Comparison of ENCODE assay signal across 8 cellular contexts in the genomic region with DNA sequence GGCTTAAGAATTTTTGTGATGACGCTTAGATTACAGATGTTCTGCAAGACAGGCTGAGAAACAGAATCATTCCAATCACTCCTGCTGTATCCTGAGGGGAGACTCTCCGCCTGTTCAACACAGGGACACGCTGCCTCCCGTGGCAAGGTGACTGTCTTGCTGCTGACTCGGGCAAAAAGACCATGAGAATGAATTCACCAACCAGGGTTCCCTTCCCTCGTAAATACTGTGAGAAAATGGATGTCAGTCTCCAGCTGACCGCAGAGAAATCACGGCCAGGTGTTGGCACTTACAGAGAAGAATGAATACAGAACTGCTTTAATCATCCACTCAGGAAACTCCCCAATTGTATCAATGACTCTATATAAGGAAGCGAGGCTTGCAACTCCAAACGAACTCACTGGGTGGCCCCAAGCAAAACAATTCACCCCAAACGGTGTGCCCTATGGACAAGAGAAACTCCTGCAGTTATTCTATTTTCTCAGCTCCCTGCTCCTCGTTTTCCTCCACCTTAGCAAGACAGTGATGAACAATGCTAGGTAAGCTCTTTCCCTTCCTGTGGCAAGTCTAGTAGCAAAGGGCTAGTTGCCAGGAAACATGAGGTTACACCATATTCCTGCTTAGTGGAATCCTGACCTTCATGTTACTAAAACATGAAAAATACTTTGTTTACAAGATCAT. TPM values are rescaled to one million over a fixed set of nuclear protein-coding genes. Genes with fewer than 3 reads are reported as not detected.
A peak's percentile ranks its signal among the peaks of the same experiment; 100 is the strongest.
DNase-seq lines count a peak whose midpoint lies in the region; ATAC-seq lines count a peak whose summit lies in the region.

No MANE protein-coding gene starts in this region.

- H3K9me3 ChIP-seq in HUES48 (ENCODE audit: control insufficient read depth, insufficient read depth, low read length) = no peaks in the 10 kb centered on the region
- no peaks in the 10 kb centered on the region for H3K9me3 ChIP-seq in CD8-positive, alpha-beta memory T cell (ENCODE audit: low read length)

- H3K27me3 ChIP-seq in HUES48 (ENCODE audit: control insufficient read depth, insufficient read depth, low read length) = no peaks in the 10 kb centered on the region
- H3K27me3 ChIP-seq in CD8-positive, alpha-beta memory T cell (ENCODE audit: insufficient read depth, low read length, poor library complexity, severe bottlenecking) = no peaks in the 10 kb centered on the region

- CTCF ChIA-PET in CD8-positive, alpha-beta memory T cell (lab: Charles Lee) = no interaction called here

- H3K4me1 Mint-ChIP-seq in activated T-helper 17 cell treated with anti-CD3 and anti-CD28 coated beads, Interleukin-2, amount 50 U/mL, for 72 hours = peaks cover 24% of the 10 kb centered on the region
- peaks cover 32 to 50% (median 36%) of the 10 kb centered on the region in 3 donors for H3K4me1 Mint-ChIP-seq in CD8-positive, alpha-beta memory T cell

- ATAC-seq in GM18858 (IDR thresholded peaks at IDR 0.05; ENCODE audit: unreplicated experiment) (peak; percentile 37), left colon (peak; percentile 58), GM19395 (IDR thresholded peaks at IDR 0.05; ENCODE audit: unreplicated experiment) (no peak)
- ATAC-seq in activated T-helper 17 cell treated with anti-CD3 and anti-CD28 coated beads, Interleukin-2, amount 50 U/mL, for 72 hours (replicated peaks) = peak; percentile 73

- DNase-seq in AG08395 (ENCODE audit: low spot score) (peak; percentile 53), left colon (no peak), NCI-H2171 treated with DMSO at 0.1 percent for 48 hours (lab: John Stamatoyannopoulos, UW) (no peak)
- DNase-seq in CD8-positive, alpha-beta memory T cell = no peak

- peaks cover 77% of the 10 kb centered on the region for H3K4me1 ChIP-seq in HUES48 (ENCODE audit: control insufficient read depth, insufficient read depth, low read length)
- no peaks in the 10 kb centered on the region for H3K4me1 ChIP-seq in CD8-positive, alpha-beta memory T cell (ENCODE audit: insufficient read depth, low read length)

- H3K27ac Mint-ChIP-seq in activated T-helper 17 cell treated with anti-CD3 and anti-CD28 coated beads, Interleukin-2, amount 50 U/mL, for 72 hours = peak overlapping the region; percentile 7
- H3K27ac Mint-ChIP-seq in CD8-positive, alpha-beta memory T cell = peak overlapping the region in 1 of 8 donors; percentile 66

- H3K27ac ChIP-seq in HUES48 (ENCODE audit: low read depth, low read length) = peak overlapping the region; percentile 92
- H3K27ac ChIP-seq in CD8-positive, alpha-beta memory T cell (ENCODE audit: low read depth, low read length) = no peak overlapping the region

- H3K9ac ChIP-seq in HUES48 (ENCODE audit: low read depth, low read length) = peak overlapping the region; percentile 38

- no peaks in the 10 kb centered on the region for H3K9me3 Mint-ChIP-seq in activated T-helper 17 cell treated with anti-CD3 and anti-CD28 coated beads, Interleukin-2, amount 50 U/mL, for 72 hours
- no peaks in the 10 kb centered on the region for H3K9me3 Mint-ChIP-seq in CD8-positive, alpha-beta memory T cell

- H3K4me3 ChIP-seq in HUES48 (ENCODE audit: low read depth, low read length) = no peak overlapping the region
- no peak overlapping the region for H3K4me3 ChIP-seq in CD8-positive, alpha-beta memory T cell (ENCODE audit: low read length)

- no peaks in the 10 kb centered on the region for H3K27me3 Mint-ChIP-seq in activated T-helper 17 cell treated with anti-CD3 and anti-CD28 coated beads, Interleukin-2, amount 50 U/mL, for 72 hours
- no peaks in the 10 kb centered on the region for H3K27me3 Mint-ChIP-seq in CD8-positive, alpha-beta memory T cell

- intact Hi-C loops in left colon (cut with DNase I, micrococcal nuclease) = no loop called here

- H3K36me3 Mint-ChIP-seq in activated T-helper 17 cell treated with anti-CD3 and anti-CD28 coated beads, Interleukin-2, amount 50 U/mL, for 72 hours (ENCODE audit: low read depth) = peaks cover 5% of the 10 kb centered on the region
- H3K36me3 Mint-ChIP-seq in CD8-positive, alpha-beta memory T cell = peaks cover 0 to 4% (median 3%) of the 10 kb centered on the region in 3 donors

- POLR2A ChIA-PET in CD8-positive, alpha-beta memory T cell (lab: Charles Lee) = no interaction called here

- no peaks in the 10 kb centered on the region for H3K36me3 ChIP-seq in HUES48 (ENCODE audit: control insufficient read depth, insufficient read depth, low read length)
- no peaks in the 10 kb centered on the region for H3K36me3 ChIP-seq in CD8-positive, alpha-beta memory T cell (ENCODE audit: insufficient read depth, low read length)

- H3K4me3 Mint-ChIP-seq in activated T-helper 17 cell treated with anti-CD3 and anti-CD28 coated beads, Interleukin-2, amount 50 U/mL, for 72 hours = peak overlapping the region; percentile 14
- H3K4me3 Mint-ChIP-seq in CD8-positive, alpha-beta memory T cell = no peak overlapping the region

RNA-seq across cellular contexts. Expression of a gene that starts 22.8 kb away (rescaled TPM):
- 10 to 100 TPM; 15.4 to 17.4 TPM for total RNA-seq in activated T-helper 17 cell treated with anti-CD3 and anti-CD28 coated beads, Interleukin-2, amount 50 U/mL, for 72 hours
- 10 to 100 TPM; 21.4 to 32.9 TPM for total RNA-seq in left colon
- total RNA-seq in CD8-positive, alpha-beta memory T cell = 10 to 100 TPM; 20.6 to 21.2 TPM
- polyA plus RNA-seq in CD8-positive, alpha-beta memory T cell = 11.2 TPM
